14 cellular contexts compared by ENCODE assay signal in genomic region chr9:74147906-74148305, GRCh38.
A peak's percentile ranks its signal among the peaks of the same experiment; 100 is the strongest.
DNase-seq lines count a peak whose midpoint lies in the region; ATAC-seq, FAIRE-seq and TF ChIP-seq lines count a peak whose summit lies in the region.
"Had no signal": no experiment of that assay in that cellular context is flagged by ENCODE, and none has a peak within 500 bp of the region (broad histone marks: within the 10 kb centered on the region; RNA-seq: fewer than 3 reads in every experiment).

No MANE protein-coding gene starts in this region.

- TF ChIP-seq CTCF in DND-41 (IDR thresholded peaks at IDR 0.05; ENCODE audit: borderline replicate concordance, extremely low read depth, low read length, poor library complexity, severe bottlenecking) (no peak), astrocyte of the cerebellum (IDR thresholded peaks at IDR 0.05; ENCODE audit: low read depth, low read length, missing control alignments) (no peak), epithelial cell of esophagus (IDR thresholded peaks at IDR 0.05; ENCODE audit: insufficient read depth, low read depth, low read length, missing control alignments) (no peak)

- peak; percentile 13; the same call in 2 of the 3 replicates for ATAC-seq in DND-41 (ENCODE audit: insufficient read depth, low read depth)

- no peak overlapping the region for H3K4me3 ChIP-seq in DND-41 (ENCODE audit: low read depth in 1 of 2, low read length in 2 of 2)
- H3K4me3 ChIP-seq in astrocyte of the cerebellum (ENCODE audit: low read depth, low read length), result no peak overlapping the region
- H3K4me3 ChIP-seq in epithelial cell of esophagus (ENCODE audit: low read length), result no peak overlapping the region
- H3K4me3 ChIP-seq: BLaER1, GM23248 had no signal

- H4K20me1 ChIP-seq in DND-41 (ENCODE audit: insufficient read depth, low read length), result no peaks in the 10 kb centered on the region
- H4K20me1 ChIP-seq: BLaER1 had no signal

- H3K36me3 ChIP-seq in DND-41 (ENCODE audit: insufficient read depth, low read length), result no peaks in the 10 kb centered on the region

- H3K4me1 ChIP-seq in DND-41 (ENCODE audit: insufficient read depth, low read length), result peaks cover 26% of the 10 kb centered on the region
- H3K4me1 ChIP-seq: BLaER1, Caco-2 had no signal

- H3K27me3 Mint-ChIP-seq in activated CD4-positive, alpha-beta T cell treated with anti-CD3 and anti-CD28 coated beads, Interleukin-2, amount 10 ng/mL, durations not matched to agents 7 days and 5 days, result no peaks in the 10 kb centered on the region
- H3K27me3 Mint-ChIP-seq: CD8-positive, alpha-beta memory T cell had no signal

- H3K9me3 Mint-ChIP-seq in activated CD4-positive, alpha-beta T cell treated with anti-CD3 and anti-CD28 coated beads, Interleukin-2, amount 10 ng/mL, durations not matched to agents 7 days and 5 days, result no peaks in the 10 kb centered on the region

- peaks cover 6% of the 10 kb centered on the region for H3K9me3 ChIP-seq in DND-41 (ENCODE audit: insufficient read depth, low read length, severe bottlenecking)
- H3K9me3 ChIP-seq: Caco-2 had no signal

- H2AFZ ChIP-seq in DND-41 (ENCODE audit: low read depth, low read length), result peak overlapping the region; percentile 55
- H2AFZ ChIP-seq: GM23248 had no signal

- H3K27ac ChIP-seq in DND-41 (ENCODE audit: low read length), result peak overlapping the region; percentile 75
- H3K27ac ChIP-seq: BLaER1, GM23248 had no signal

- H3K36me3 Mint-ChIP-seq in activated CD4-positive, alpha-beta T cell treated with anti-CD3 and anti-CD28 coated beads, Interleukin-2, amount 10 ng/mL, durations not matched to agents 7 days and 5 days (ENCODE audit: low read depth), result no peaks in the 10 kb centered on the region
- H3K36me3 Mint-ChIP-seq: CD8-positive, alpha-beta memory T cell had no signal

- H3K4me3 Mint-ChIP-seq in activated CD4-positive, alpha-beta T cell treated with anti-CD3 and anti-CD28 coated beads, Interleukin-2, amount 10 ng/mL, durations not matched to agents 7 days and 5 days, result no peak overlapping the region
- H3K4me3 Mint-ChIP-seq: CD8-positive, alpha-beta memory T cell had no signal

- no peaks in the 10 kb centered on the region for H3K4me1 Mint-ChIP-seq in activated CD4-positive, alpha-beta T cell treated with anti-CD3 and anti-CD28 coated beads, Interleukin-2, amount 10 ng/mL, durations not matched to agents 7 days and 5 days
- H3K4me1 Mint-ChIP-seq: CD8-positive, alpha-beta memory T cell had no signal

- H3K27me3 ChIP-seq in DND-41 (ENCODE audit: insufficient read depth, low read length, poor library complexity), result no peaks in the 10 kb centered on the region
- H3K27me3 ChIP-seq: BLaER1 had no signal

- POLR2A ChIA-PET in activated CD4-positive, alpha-beta T cell treated with anti-CD3 and anti-CD28 coated beads, Interleukin-2, amount 10 ng/mL, durations not matched to agents 7 days and 5 days (lab: Charles Lee), result no interaction called here

- in situ Hi-C loops in astrocyte of the cerebellum (cut with HindIII; ENCODE audit: low sequenced_read_pairs), result no loop called here

- H3K79me2 ChIP-seq in DND-41 (ENCODE audit: insufficient read depth, low read length), result no peaks in the 10 kb centered on the region

- DNase-seq in DND-41, result no peak
- DNase-seq in HT1080 (ENCODE audit: low read depth), result peak; percentile 94
- peak; percentile 15 for DNase-seq in astrocyte of the cerebellum (ENCODE audit: low read depth)
- peak; percentile 11 for DNase-seq in epithelial cell of esophagus (ENCODE audit: low read depth)
- DNase-seq in activated CD4-positive, alpha-beta T cell treated with anti-CD3 and anti-CD28 coated beads for 1 hour, result no peak
- no peak for DNase-seq in RCC 7860 (ENCODE audit: low spot score)
- no peak for DNase-seq in activated CD4-positive, alpha-beta T cell treated with anti-CD3 and anti-CD28 coated beads, Interleukin-2, amount 10 ng/mL, durations not matched to agents 7 days and 5 days
- DNase-seq: 8988T; AML-193; Caco-2; CD8-positive, alpha-beta memory T cell; GM23248 had no signal

- no peak for FAIRE-seq in RCC 7860 (lab: Jason Lieb, UNC)
- FAIRE-seq: H54 had no signal

- H3K4me2 ChIP-seq in DND-41 (ENCODE audit: insufficient read depth, low read length), result peak overlapping the region; percentile 27; the same call in 1 of the 2 replicates
- H3K4me2 ChIP-seq: BLaER1 had no signal

- H3K9ac ChIP-seq in DND-41 (ENCODE audit: low read depth, low read length), result peak overlapping the region; percentile 4; the same call in 1 of the 2 replicates
- H3K9ac ChIP-seq: BLaER1, GM23248 had no signal

- CTCF ChIA-PET in activated CD4-positive, alpha-beta T cell treated with anti-CD3 and anti-CD28 coated beads, Interleukin-2, amount 10 ng/mL, durations not matched to agents 7 days and 5 days (lab: Charles Lee), result no interaction called here

- no peak overlapping the region for H3K27ac Mint-ChIP-seq in activated CD4-positive, alpha-beta T cell treated with anti-CD3 and anti-CD28 coated beads, Interleukin-2, amount 10 ng/mL, durations not matched to agents 7 days and 5 days
- H3K27ac Mint-ChIP-seq: CD8-positive, alpha-beta memory T cell had no signal

Comparison
In these comparisons a context has a peak if more than half of its experiments do, and no peak if none do; other contexts are left out.
1. DNase-seq: peak in HT1080 (single experiment), astrocyte of the cerebellum (single experiment) and epithelial cell of esophagus (single experiment); none in DND-41 (single experiment), activated CD4-positive, alpha-beta T cell treated with anti-CD3 and anti-CD28 coated beads for 1 hour (single experiment), RCC 7860 (single experiment) and activated CD4-positive, alpha-beta T cell treated with anti-CD3 and anti-CD28 coated beads, Interleukin-2, amount 10 ng/mL, durations not matched to agents 7 days and 5 days (single experiment).